15 cellular contexts compared by ENCODE assay signal in genomic region chr19:10891360-10892108, GRCh38. TPM values are rescaled to one million over a fixed set of nuclear protein-coding genes. Genes with fewer than 3 reads are reported as not detected.
DNase-seq lines count a peak whose midpoint lies in the region; ATAC-seq and TF ChIP-seq lines count a peak whose summit lies in the region.
"Had no signal": no experiment of that assay in that cellular context is flagged by ENCODE, and none has a peak within 500 bp of the region (broad histone marks: within the 10 kb centered on the region; RNA-seq: fewer than 3 reads in every experiment).

No MANE protein-coding gene starts in this region.

- DNase-seq in Peyer's patch (peak in 2 of 3 donors; percentile 56 to 63), left ventricle myocardium superior (peak; percentile 47), prostate gland (ENCODE audit: low spot score) (peak; percentile 73), cerebellum (ENCODE audit: low spot score) (no peak)
- DNase-seq: activated CD4-positive, alpha-beta T cell treated with anti-CD3 and anti-CD28 coated beads, Interleukin-2, amount 10 ng/mL, durations not matched to agents 24 days and 14 days; activated effector memory CD4-positive, alpha-beta T cell treated with anti-CD3 and anti-CD28 coated beads, Interleukin-2, amount 50 U/mL, for 16 hours; GDM1; GM23248; stimulated activated CD4-positive, alpha-beta T cell treated with anti-CD3 and anti-CD28 coated beads, Interleukin-2, amount 100 ng/mL, for 24 hours; SW 1271 had no signal

- CTCF ChIA-PET in HEK293 (lab: Yijun Ruan, JAX) = interaction anchor here (1.1 kb wide), 1 partner anchor 56 kb away, joined by 4 read pairs; the partner anchor contains the start of gene TMED1

- H3K27me3 ChIP-seq in Peyer's patch (no peaks in the 10 kb centered on the region), prostate gland (replicated peaks; ENCODE audit: insufficient read depth) (no peaks in the 10 kb centered on the region)

- TF ChIP-seq CTCF in HEK293 (tag by site-specific recombination; IDR thresholded peaks at IDR 0.05) (no peak), Peyer's patch (IDR thresholded peaks at IDR 0.05) (no peak), prostate gland (IDR thresholded peaks at IDR 0.05) (no peak)

- H3K4me3 ChIP-seq in HEK293 (ENCODE audit: low read depth, low read length) (no peak overlapping the region), Peyer's patch (no peak overlapping the region), prostate gland (no peak overlapping the region)
- H3K4me3 ChIP-seq: GM23248 had no signal

- H3K9me3 ChIP-seq in HEK293 (ENCODE audit: control insufficient read depth, insufficient read depth, low read depth, low read length) = no peaks in the 10 kb centered on the region
- H3K9me3 ChIP-seq in Peyer's patch = no peaks in the 10 kb centered on the region
- no peaks in the 10 kb centered on the region for H3K9me3 ChIP-seq in prostate gland

- WGBS in prostate gland = 32% methylated on average over 23 of the region's 23 CpGs

- POLR2A ChIA-PET in HEK293 (lab: Yijun Ruan, JAX) = interaction anchor here (0.5 kb wide), 1 partner anchor 38 kb away, joined by 4 read pairs; no protein-coding TSS in a partner anchor

- TF ChIP-seq POLR2A in Peyer's patch (IDR thresholded peaks at IDR 0.05) (peak; percentile 12 to 16), prostate gland (IDR thresholded peaks at IDR 0.05) (peak; percentile 56)

- peaks cover 14% of the 10 kb centered on the region for H3K4me1 ChIP-seq in HEK293 (ENCODE audit: control insufficient read depth, insufficient read depth, low read length)
- peaks cover 0 to 35% (median 6%) of the 10 kb centered on the region in 4 donors for H3K4me1 ChIP-seq in Peyer's patch
- peaks cover 18% of the 10 kb centered on the region for H3K4me1 ChIP-seq in prostate gland (replicated peaks)

- H3K36me3 ChIP-seq in HEK293 (ENCODE audit: control insufficient read depth in 2 of 2, insufficient read depth in 1 of 2, low read length in 2 of 2) (no peaks in the 10 kb centered on the region; a peak in 1 of 3 replicates), Peyer's patch (no peaks in the 10 kb centered on the region), prostate gland (no peaks in the 10 kb centered on the region)

- intact Hi-C loops in left ventricle myocardium superior (cut with micrococcal nuclease) (no loop called here), prostate gland (cut with DNase I) (no loop called here)

- no peak overlapping the region for H3K27ac ChIP-seq in HEK293 (ENCODE audit: extremely low read depth, low read depth, low read length)
- H3K27ac ChIP-seq in Peyer's patch = peak overlapping the region in 3 of 4 donors; percentile 37 to 72 (median 67)
- peak overlapping the region; percentile 81 for H3K27ac ChIP-seq in prostate gland
- H3K27ac ChIP-seq: GM23248, KMS-11 had no signal

- ATAC-seq in left ventricle myocardium superior (peak; percentile 57), GM21526 (IDR thresholded peaks at IDR 0.05; ENCODE audit: low FRiP score, unreplicated experiment) (no peak), HG03457 (IDR thresholded peaks at IDR 0.05; ENCODE audit: unreplicated experiment) (no peak)
- no peak for ATAC-seq in activated CD4-positive, CD25-positive, alpha-beta regulatory T cell treated with anti-CD3 and anti-CD28 coated beads, Interleukin-2, amount 50 U/mL, for 24 hours

TF ChIP-seq in HEK293, 187 proteins besides CTCF, POLR2A, EP300 and RAD21 (continues in another document):
- no peak for TF ChIP-seq ZNF48 (tag by site-specific recombination; IDR thresholded peaks at IDR 0.05)
- no peak for TF ChIP-seq ZNF707 (tag by site-specific recombination; IDR thresholded peaks at IDR 0.05)
- TF ChIP-seq PRDM1 (tag by site-specific recombination; IDR thresholded peaks at IDR 0.05) = peak; percentile 52; the same call in 1 of the 2 replicates
- no peak for TF ChIP-seq ZNF621 (tag by site-specific recombination; IDR thresholded peaks at IDR 0.05)
- TF ChIP-seq ZNF529 (tag by site-specific recombination; IDR thresholded peaks at IDR 0.05; ENCODE audit: insufficient replicate concordance) = no peak
- TF ChIP-seq ZNF600 (tag by site-specific recombination; IDR thresholded peaks at IDR 0.05) = peak; percentile 68
- TF ChIP-seq PRDM10 (tag by site-specific recombination; IDR thresholded peaks at IDR 0.05) = no peak
- TF ChIP-seq, protein P1, sequence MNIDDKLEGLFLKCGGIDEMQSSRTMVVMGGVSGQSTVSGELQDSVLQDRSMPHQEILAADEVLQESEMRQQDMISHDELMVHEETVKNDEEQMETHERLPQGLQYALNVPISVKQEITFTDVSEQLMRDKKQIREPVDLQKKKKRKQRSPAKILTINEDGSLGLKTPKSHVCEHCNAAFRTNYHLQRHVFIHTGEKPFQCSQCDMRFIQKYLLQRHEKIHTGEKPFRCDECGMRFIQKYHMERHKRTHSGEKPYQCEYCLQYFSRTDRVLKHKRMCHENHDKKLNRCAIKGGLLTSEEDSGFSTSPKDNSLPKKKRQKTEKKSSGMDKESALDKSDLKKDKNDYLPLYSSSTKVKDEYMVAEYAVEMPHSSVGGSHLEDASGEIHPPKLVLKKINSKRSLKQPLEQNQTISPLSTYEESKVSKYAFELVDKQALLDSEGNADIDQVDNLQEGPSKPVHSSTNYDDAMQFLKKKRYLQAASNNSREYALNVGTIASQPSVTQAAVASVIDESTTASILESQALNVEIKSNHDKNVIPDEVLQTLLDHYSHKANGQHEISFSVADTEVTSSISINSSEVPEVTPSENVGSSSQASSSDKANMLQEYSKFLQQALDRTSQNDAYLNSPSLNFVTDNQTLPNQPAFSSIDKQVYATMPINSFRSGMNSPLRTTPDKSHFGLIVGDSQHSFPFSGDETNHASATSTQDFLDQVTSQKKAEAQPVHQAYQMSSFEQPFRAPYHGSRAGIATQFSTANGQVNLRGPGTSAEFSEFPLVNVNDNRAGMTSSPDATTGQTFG (tag by site-specific recombination; IDR thresholded peaks at IDR 0.05; ENCODE audit: borderline replicate concordance) = no peak
- TF ChIP-seq YY2 (tag by site-specific recombination; IDR thresholded peaks at IDR 0.05) = no peak
- no peak for TF ChIP-seq ZNF664 (tag by site-specific recombination; IDR thresholded peaks at IDR 0.05)
- no peak for TF ChIP-seq ZNF324 (tag by site-specific recombination; IDR thresholded peaks at IDR 0.05)
- no peak for TF ChIP-seq ZBTB48 (tag by site-specific recombination; IDR thresholded peaks at IDR 0.05)
- TF ChIP-seq ZNF677 (tag by site-specific recombination; IDR thresholded peaks at IDR 0.05) = no peak
- TF ChIP-seq, protein P2, sequence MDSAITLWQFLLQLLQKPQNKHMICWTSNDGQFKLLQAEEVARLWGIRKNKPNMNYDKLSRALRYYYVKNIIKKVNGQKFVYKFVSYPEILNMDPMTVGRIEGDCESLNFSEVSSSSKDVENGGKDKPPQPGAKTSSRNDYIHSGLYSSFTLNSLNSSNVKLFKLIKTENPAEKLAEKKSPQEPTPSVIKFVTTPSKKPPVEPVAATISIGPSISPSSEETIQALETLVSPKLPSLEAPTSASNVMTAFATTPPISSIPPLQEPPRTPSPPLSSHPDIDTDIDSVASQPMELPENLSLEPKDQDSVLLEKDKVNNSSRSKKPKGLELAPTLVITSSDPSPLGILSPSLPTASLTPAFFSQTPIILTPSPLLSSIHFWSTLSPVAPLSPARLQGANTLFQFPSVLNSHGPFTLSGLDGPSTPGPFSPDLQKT (IDR thresholded peaks at IDR 0.05; ENCODE audit: borderline replicate concordance, low read depth, low read length) = no peak
- TF ChIP-seq ZNF433 (tag by site-specific recombination; IDR thresholded peaks at IDR 0.05; ENCODE audit: low read depth) = no peak
- TF ChIP-seq KLF7 (tag by site-specific recombination; IDR thresholded peaks at IDR 0.05; ENCODE audit: borderline replicate concordance) = no peak
- no peak for TF ChIP-seq ZNF623 (tag by site-specific recombination; IDR thresholded peaks at IDR 0.05)

RNA-seq across cellular contexts. Expression of gene CARM1, which starts 20.2 kb away (rescaled TPM):
- total RNA-seq in Peyer's patch = 10 to 100 TPM; 23.8 to 40.6 (median 29.7) TPM
- 32.5 TPM for total RNA-seq in left ventricle myocardium superior
- total RNA-seq in prostate gland = 10 to 100 TPM; 14.5 to 54.4 TPM
- total RNA-seq in cerebellum = 26.0 TPM

RNA-seq across cellular contexts. Expression of gene YIPF2, which starts 36.9 kb away (rescaled TPM):
- total RNA-seq in Peyer's patch = 10 to 100 TPM; 30.5 to 60.1 (median 49.3) TPM
- 16.4 TPM for total RNA-seq in left ventricle myocardium superior
- total RNA-seq in prostate gland = 10 to 100 TPM; 84.8 to 87.1 TPM
- 30.0 TPM for total RNA-seq in cerebellum

RNA-seq across cellular contexts. Expression of gene TIMM29, which starts 37.1 kb away (rescaled TPM):
- total RNA-seq in Peyer's patch (10 to 100 TPM; 28.0 to 39.5 (median 34.1) TPM), left ventricle myocardium superior (17.4 TPM), prostate gland (10 to 100 TPM; 34.9 to 47.9 TPM), cerebellum (18.7 TPM)

RNA-seq across cellular contexts. Expression of gene C19orf38, which starts 43.3 kb away (rescaled TPM):
- 10 to 100 TPM in 1 of 4 donors, not detected in 3; 20.6 TPM for total RNA-seq in Peyer's patch
- total RNA-seq in left ventricle myocardium superior = 0.62 TPM
- total RNA-seq in prostate gland = 1 to 10 TPM in 1 of 2 donors, under 1 TPM in 1; 0.91 to 6.4 TPM
- total RNA-seq in cerebellum = 0.54 TPM

RNA-seq across cellular contexts. Expression of gene TMED1, which starts 55.5 kb away (rescaled TPM):
- total RNA-seq in Peyer's patch (10 to 100 TPM; 11.6 to 18.4 (median 16.0) TPM), left ventricle myocardium superior (29.8 TPM), prostate gland (10 to 100 TPM; 41.9 to 47.8 TPM), cerebellum (8.0 TPM)
